ENCODE assay signal across 17 cellular contexts in genomic region chr1:212520746-212521145, GRCh38.
"Had no signal": no experiment of that assay in that cellular context is flagged by ENCODE, and none has a peak within 500 bp of the region (broad histone marks: within the 10 kb centered on the region; RNA-seq: fewer than 3 reads in every experiment).

No MANE protein-coding gene starts in this region.

- H3K4me1 ChIP-seq: pancreas, tibial nerve had no signal

- H3K27ac ChIP-seq: heart right ventricle, neural progenitor cell, pancreas, tibial nerve had no signal

- H3K4me3 ChIP-seq: heart right ventricle, neural progenitor cell, pancreas, tibial nerve had no signal

- H3K9me3 ChIP-seq: heart right ventricle, pancreas, tibial nerve had no signal

- H3K27me3 ChIP-seq: pancreas had no signal

- ATAC-seq: esophagus mucosa; heart right ventricle; left lobe of liver; natural killer cell; pancreas; right cardiac atrium; stimulated activated effector memory CD8-positive, alpha-beta T cell treated with anti-CD3 and anti-CD28 coated beads, Interleukin-12 subunit alpha, Interleukin-12 subunit beta, amount 100 ng/mL, for 72 hours; stimulated activated naive CD8-positive, alpha-beta T cell treated with anti-CD3 and anti-CD28 coated beads, Interleukin-15, Interleukin-2, amounts not matched to agents 100 U/mL and 50 U/mL, for 24 hours had no signal

- H3K36me3 ChIP-seq: heart right ventricle, neural progenitor cell, pancreas, tibial nerve had no signal

- DNase-seq: effector memory CD4-positive, alpha-beta T cell; heart right ventricle; hypothalamus; kidney glomerular epithelial cell; mammary epithelial cell; natural killer cell; occipital lobe; pancreas; right cardiac atrium; stimulated activated CD4-positive, alpha-beta T cell treated with anti-CD3 and anti-CD28 coated beads, Interleukin-4, amount 100 ng/mL, for 1 hour; stimulated activated CD8-positive, alpha-beta memory T cell treated with anti-CD3 and anti-CD28 coated beads, Interleukin-4, amount 100 ng/mL, for 48 hours; stimulated activated naive CD8-positive, alpha-beta T cell treated with anti-CD3 and anti-CD28 coated beads, Interleukin-15, Interleukin-2, amounts not matched to agents 100 U/mL and 50 U/mL, for 24 hours had no signal
